Comparison of ENCODE assay signal across 26 cellular contexts in genomic region chr2:23540804-23541360, GRCh38.
"Had no signal": no experiment of that assay in that cellular context is flagged by ENCODE, and none has a peak within 500 bp of the region (broad histone marks: within the 10 kb centered on the region; RNA-seq: fewer than 3 reads in every experiment).

No MANE protein-coding gene starts in this region.

- H3K4me3 ChIP-seq: esophagus squamous epithelium, lower lobe of right lung, right atrium auricular region, stomach, thyroid gland, upper lobe of right lung had no signal

- H3K27me3 ChIP-seq: esophagus squamous epithelium, right atrium auricular region, stomach, thyroid gland, upper lobe of right lung had no signal

- H3K36me3 Mint-ChIP-seq: immature natural killer cell; stimulated activated naive B cell treated with anti-CD40 and anti-IgM and Interleukin-4, amounts not matched to agents 10 μg/mL and 1 μg/mL and 100 μg/mL, for 72 hours had no signal

- H3K27ac ChIP-seq: lower lobe of right lung, thyroid gland, upper lobe of right lung had no signal

- H3K27ac Mint-ChIP-seq: activated B cell treated with CpG ODN at 0.5 μM for 24 hours; activated CD8-positive, alpha-beta T cell treated with anti-CD3 and anti-CD28 coated beads for 36 hours; activated naive CD8-positive, alpha-beta T cell; activated T-helper 17 cell treated with anti-CD3 and anti-CD28 coated beads, Interleukin-2, amount 50 U/mL, for 72 hours; immature natural killer cell; stimulated activated naive B cell treated with anti-CD40 and anti-IgM and Interleukin-4, amounts not matched to agents 10 μg/mL and 1 μg/mL and 100 μg/mL, for 72 hours; T-helper 17 cell had no signal

- DNase-seq: activated B cell treated with CpG ODN at 0.5 μM for 24 hours; activated CD4-positive, alpha-beta T cell treated with anti-CD3 and anti-CD28 coated beads, Interleukin-2, amount 50 U/mL, for 1 hour; activated CD8-positive, alpha-beta T cell treated with anti-CD3 and anti-CD28 coated beads for 36 hours; activated T-cell treated with anti-CD3 and anti-CD28 coated beads, Interleukin-2, amount 50 U/mL, for 4 hours; amniotic stem cell; central memory CD4-positive, alpha-beta T cell; esophagus squamous epithelium; foreskin melanocyte; hippocampal formation; immature natural killer cell; kidney; lower lobe of right lung; mesenchymal stem cell; naive thymus-derived CD8-positive, alpha-beta T cell; stimulated activated CD4-positive, alpha-beta T cell treated with anti-CD3 and anti-CD28 coated beads, Interleukin-15, amount 100 ng/mL, for 24 hours; stimulated activated CD4-positive, alpha-beta T cell treated with anti-CD3 and anti-CD28 coated beads, Interleukin-2, amount 100 ng/mL, for 24 hours; stimulated activated naive B cell treated with anti-CD40 and anti-IgM and Interleukin-4, amounts not matched to agents 10 μg/mL and 1 μg/mL and 100 μg/mL, for 72 hours; stomach; SW 1271; T-helper 17 cell; T1000; thyroid gland; upper lobe of right lung had no signal

- H3K4me3 Mint-ChIP-seq: activated B cell treated with CpG ODN at 0.5 μM for 24 hours; activated CD8-positive, alpha-beta T cell treated with anti-CD3 and anti-CD28 coated beads for 36 hours; activated naive CD8-positive, alpha-beta T cell; activated T-cell treated with anti-CD3 and anti-CD28 coated beads, Interleukin-2, amount 50 U/mL, for 4 hours; activated T-helper 17 cell treated with anti-CD3 and anti-CD28 coated beads, Interleukin-2, amount 50 U/mL, for 72 hours; immature natural killer cell; naive thymus-derived CD8-positive, alpha-beta T cell; stimulated activated naive B cell treated with anti-CD40 and anti-IgM and Interleukin-4, amounts not matched to agents 10 μg/mL and 1 μg/mL and 100 μg/mL, for 72 hours; T-helper 17 cell had no signal

- H3K4me1 ChIP-seq: lower lobe of right lung had no signal

- H3K4me1 Mint-ChIP-seq: activated B cell treated with CpG ODN at 0.5 μM for 24 hours; activated T-helper 17 cell treated with anti-CD3 and anti-CD28 coated beads, Interleukin-2, amount 50 U/mL, for 72 hours; stimulated activated naive B cell treated with anti-CD40 and anti-IgM and Interleukin-4, amounts not matched to agents 10 μg/mL and 1 μg/mL and 100 μg/mL, for 72 hours had no signal

- H3K9me3 ChIP-seq: esophagus squamous epithelium, lower lobe of right lung, right atrium auricular region, stomach, thyroid gland, upper lobe of right lung had no signal

- H3K36me3 ChIP-seq: esophagus squamous epithelium, lower lobe of right lung, right atrium auricular region, stomach, thyroid gland, upper lobe of right lung had no signal

- H3K9me3 Mint-ChIP-seq: activated B cell treated with CpG ODN at 0.5 μM for 24 hours; activated CD8-positive, alpha-beta T cell treated with anti-CD3 and anti-CD28 coated beads for 36 hours; activated T-cell treated with anti-CD3 and anti-CD28 coated beads, Interleukin-2, amount 50 U/mL, for 4 hours; activated T-helper 17 cell treated with anti-CD3 and anti-CD28 coated beads, Interleukin-2, amount 50 U/mL, for 72 hours; immature natural killer cell; stimulated activated naive B cell treated with anti-CD40 and anti-IgM and Interleukin-4, amounts not matched to agents 10 μg/mL and 1 μg/mL and 100 μg/mL, for 72 hours had no signal

- ATAC-seq: activated CD8-positive, alpha-beta T cell treated with anti-CD3 and anti-CD28 coated beads for 36 hours; activated T-cell treated with anti-CD3 and anti-CD28 coated beads, Interleukin-2, amount 50 U/mL, for 4 hours; activated T-helper 17 cell treated with anti-CD3 and anti-CD28 coated beads, Interleukin-2, amount 50 U/mL, for 72 hours; lower lobe of right lung; naive thymus-derived CD8-positive, alpha-beta T cell; stimulated activated naive B cell treated with anti-CD40 and anti-IgM and Interleukin-4, amounts not matched to agents 10 μg/mL and 1 μg/mL and 100 μg/mL, for 72 hours; T-helper 17 cell; upper lobe of right lung had no signal

- H3K27me3 Mint-ChIP-seq: activated CD8-positive, alpha-beta T cell treated with anti-CD3 and anti-CD28 coated beads for 36 hours; activated naive CD8-positive, alpha-beta T cell; activated T-helper 17 cell treated with anti-CD3 and anti-CD28 coated beads, Interleukin-2, amount 50 U/mL, for 72 hours; naive thymus-derived CD8-positive, alpha-beta T cell had no signal
